ENCODE assay signal across 12 cellular contexts in the genomic region with DNA sequence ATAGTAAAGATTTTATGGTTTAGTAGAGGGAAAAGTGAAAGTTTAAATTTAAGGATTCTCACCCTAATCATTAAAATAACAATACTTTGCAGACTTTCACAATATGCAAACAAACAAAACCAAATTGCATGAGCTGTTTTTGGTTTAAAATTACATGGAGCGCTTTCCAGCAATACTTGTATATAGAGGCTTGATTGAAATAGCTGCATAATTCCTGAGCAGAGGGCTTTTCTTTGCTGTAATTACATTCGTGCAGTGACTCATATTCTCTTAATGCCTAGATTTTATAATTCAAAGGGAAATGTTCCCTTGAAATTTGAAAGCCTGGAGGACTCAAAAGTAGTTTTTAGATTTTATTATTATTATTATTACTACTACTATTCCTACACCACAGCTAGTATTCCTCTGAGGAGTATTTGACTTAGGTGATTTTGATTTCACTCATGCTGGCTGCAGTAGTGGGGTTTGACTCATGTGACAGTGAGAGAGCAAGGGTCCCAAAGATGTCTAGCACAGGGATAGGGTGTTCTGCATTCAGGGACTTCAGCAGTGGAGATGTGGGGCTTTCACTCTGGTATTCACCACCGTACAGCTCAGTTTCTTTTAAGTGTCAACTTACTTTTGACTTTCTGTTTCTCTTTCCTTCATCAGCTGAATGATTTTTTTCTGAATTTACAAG.
DNase-seq lines count a peak whose midpoint lies in the region; ATAC-seq lines count a peak whose summit lies in the region.
"Had no signal": no experiment of that assay in that cellular context is flagged by ENCODE, and none has a peak within 500 bp of the region (broad histone marks: within the 10 kb centered on the region; RNA-seq: fewer than 3 reads in every experiment).

No MANE protein-coding gene starts in this region.

- ATAC-seq in GM18858 (IDR thresholded peaks at IDR 0.05; ENCODE audit: unreplicated experiment), result peak; percentile 77
- peak; percentile 94 for ATAC-seq in GM21390 (IDR thresholded peaks at IDR 0.05; ENCODE audit: unreplicated experiment)
- ATAC-seq in HG03025 (IDR thresholded peaks at IDR 0.05; ENCODE audit: low FRiP score, unreplicated experiment), result peak; percentile 81

- DNase-seq in OCI-M1 (lab: John Stamatoyannopoulos, UW) (peak; percentile 68), NCI-H510A (lab: John Stamatoyannopoulos, UW) (no peak), HUDEP-2 (lab: John Stamatoyannopoulos, UW; ENCODE audit: unreplicated experiment in 76 of 76) (no peak), cerebellar cortex (ENCODE audit: low spot score) (no peak)
- no peak for DNase-seq in stimulated activated CD4-positive, alpha-beta T cell treated with anti-CD3 and anti-CD28 coated beads, Interleukin-4, amount 100 ng/mL, for 24 hours
- DNase-seq: activated CD4-positive, alpha-beta T cell treated with anti-CD3 and anti-CD28 coated beads for 4 hours; Right ventricle myocardium superior; stimulated activated CD4-positive, alpha-beta T cell treated with anti-CD3 and anti-CD28 coated beads, Interleukin-1b, Interleukin-23, amount 100 ng/mL, for 48 hours; substantia nigra had no signal
